In genomic region chr11:122634507-122634906, GRCh38 we compare ENCODE assay signal across 11 cellular contexts. TPM values are rescaled to one million over a fixed set of nuclear protein-coding genes. Genes with fewer than 3 reads are reported as not detected.
DNase-seq lines count a peak whose midpoint lies in the region; ATAC-seq and TF ChIP-seq lines count a peak whose summit lies in the region.
"Had no signal": no experiment of that assay in that cellular context is flagged by ENCODE, and none has a peak within 500 bp of the region (broad histone marks: within the 10 kb centered on the region; RNA-seq: fewer than 3 reads in every experiment).

No MANE protein-coding gene starts in this region.

- TF ChIP-seq CTCF in astrocyte of the spinal cord (IDR thresholded peaks at IDR 0.05; ENCODE audit: low read depth, low read length) (no peak), prostate gland (IDR thresholded peaks at IDR 0.05) (no peak)

- peaks cover 3% of the 10 kb centered on the region for H3K4me1 ChIP-seq in mesenchymal stem cell (ENCODE audit: control insufficient read depth, insufficient read depth, low read depth, low read length)
- H3K4me1 ChIP-seq in prostate gland (replicated peaks): no peaks in the 10 kb centered on the region

- no peak overlapping the region for H2BK5ac ChIP-seq in mesenchymal stem cell (ENCODE audit: low read depth, low read length, poor library complexity, severe bottlenecking)

- peak overlapping the region; percentile 50 for H2BK120ac ChIP-seq in mesenchymal stem cell (ENCODE audit: low read depth, low read length)

- no peak overlapping the region for H3K27ac ChIP-seq in mesenchymal stem cell (ENCODE audit: low read length, poor library complexity, severe bottlenecking)
- H3K27ac ChIP-seq in prostate gland: no peak overlapping the region

- peak overlapping the region; percentile 2 to 90 for H2BK12ac ChIP-seq in mesenchymal stem cell (ENCODE audit: low read length in 2 of 2)

- peak overlapping the region; percentile 33 for H4K8ac ChIP-seq in mesenchymal stem cell (ENCODE audit: low read length)

- in situ Hi-C loops in astrocyte of the spinal cord (cut with HindIII; ENCODE audit: low sequenced_read_pairs): no loop called here

- DNase-seq in AG20443 (ENCODE audit: low spot score): peak; percentile 62
- peak; percentile 25 for DNase-seq in HPDE6-E6E7 (ENCODE audit: extremely low spot score)
- peak; percentile 53 for DNase-seq in astrocyte of the spinal cord (ENCODE audit: low read depth, low spot score)
- peak; percentile 33 for DNase-seq in mesenchymal stem cell
- DNase-seq in mesenteric fat pad (ENCODE audit: low spot score): no peak
- no peak for DNase-seq in prostate gland (ENCODE audit: low spot score)
- DNase-seq: COR-L47, nucleus accumbens, T-helper 17 cell had no signal

- peak overlapping the region; percentile 71 for H4K91ac ChIP-seq in mesenchymal stem cell (ENCODE audit: low read length)

- H3K4me3 ChIP-seq in astrocyte of the spinal cord (ENCODE audit: low read depth, low read length) (no peak overlapping the region), mesenchymal stem cell (ENCODE audit: insufficient read depth in 1 of 2, low read depth in 1 of 2, low read length in 2 of 2) (no peak overlapping the region), prostate gland (no peak overlapping the region)

- peak overlapping the region; percentile 89 for H2BK15ac ChIP-seq in mesenchymal stem cell (ENCODE audit: low read depth, poor library complexity, severe bottlenecking)

- WGBS in mesenchymal stem cell: 37% methylated on average over 8 of the region's 8 CpGs
- WGBS in prostate gland: 63% methylated on average over 8 of the region's 8 CpGs

- H2AK5ac ChIP-seq in mesenchymal stem cell (ENCODE audit: low read length, severe bottlenecking): no peak overlapping the region

- H3K36me3 ChIP-seq in mesenchymal stem cell (ENCODE audit: control insufficient read depth in 1 of 2, insufficient read depth in 2 of 2, low read depth in 1 of 2, low read length in 2 of 2) (no peaks in the 10 kb centered on the region), prostate gland (no peaks in the 10 kb centered on the region)

- no peak overlapping the region for H3K4ac ChIP-seq in mesenchymal stem cell (ENCODE audit: low read depth in 1 of 2, low read length in 2 of 2)

- peak overlapping the region; percentile 74 for H3K9ac ChIP-seq in mesenchymal stem cell (ENCODE audit: low read length)

- H3K4me2 ChIP-seq in mesenchymal stem cell (ENCODE audit: low read length, poor library complexity, severe bottlenecking): no peak overlapping the region

- H3K79me1 ChIP-seq in mesenchymal stem cell (replicated peaks; ENCODE audit: low read length, poor library complexity, severe bottlenecking): no peaks in the 10 kb centered on the region

- peak overlapping the region; percentile 36 for H2AFZ ChIP-seq in mesenchymal stem cell (ENCODE audit: low read depth, low read length)

- no peak overlapping the region for H3K14ac ChIP-seq in mesenchymal stem cell (ENCODE audit: low read length in 2 of 2)

- no peak for ATAC-seq in HG03175 (IDR thresholded peaks at IDR 0.05; ENCODE audit: unreplicated experiment)
- ATAC-seq in HG03571 (IDR thresholded peaks at IDR 0.05; ENCODE audit: unreplicated experiment): no peak
- ATAC-seq: T-helper 17 cell had no signal

- H3K9me3 ChIP-seq in mesenchymal stem cell (ENCODE audit: control insufficient read depth, low read length): no peaks in the 10 kb centered on the region
- H3K9me3 ChIP-seq in prostate gland: no peaks in the 10 kb centered on the region

- H3K27me3 ChIP-seq in mesenchymal stem cell (ENCODE audit: control insufficient read depth in 1 of 2, insufficient read depth in 1 of 2, low read length in 2 of 2) (no peaks in the 10 kb centered on the region), prostate gland (replicated peaks; ENCODE audit: insufficient read depth) (no peaks in the 10 kb centered on the region)

- no peak overlapping the region for H3K23ac ChIP-seq in mesenchymal stem cell (ENCODE audit: low read length in 2 of 2)

- H3K18ac ChIP-seq in mesenchymal stem cell (ENCODE audit: low read depth in 1 of 2, low read length in 2 of 2): peak overlapping the region; percentile 26 to 79

- intact Hi-C loops in prostate gland (cut with DNase I): loop anchor here (5.0 kb wide), 1 partner anchor 218 kb away; no protein-coding TSS in a partner anchor

- no peak for TF ChIP-seq POLR2A in prostate gland (IDR thresholded peaks at IDR 0.05)

RNA-seq across cellular contexts. Expression of gene UBASH3B, which starts 21.0 kb away (rescaled TPM):
- polyA plus RNA-seq in mesenchymal stem cell (2013, experiment 1 of 2): 23.3 TPM
- 25.0 TPM for polyA plus RNA-seq in mesenchymal stem cell (2013, experiment 2 of 2)
- 51.3 TPM for total RNA-seq in mesenteric fat pad
- total RNA-seq in prostate gland: 1 to 10 TPM; 1.9 to 9.9 TPM

Comparison
In these comparisons a context has a peak if more than half of its experiments do, and no peak if none do; other contexts are left out.
1. DNase-seq: peak in AG20443 (single experiment), HPDE6-E6E7 (single experiment), astrocyte of the spinal cord (single experiment) and mesenchymal stem cell (single experiment); none in mesenteric fat pad (single experiment) and prostate gland (single experiment).